Comparison of ENCODE assay signal across 9 cellular contexts in the genomic region with DNA sequence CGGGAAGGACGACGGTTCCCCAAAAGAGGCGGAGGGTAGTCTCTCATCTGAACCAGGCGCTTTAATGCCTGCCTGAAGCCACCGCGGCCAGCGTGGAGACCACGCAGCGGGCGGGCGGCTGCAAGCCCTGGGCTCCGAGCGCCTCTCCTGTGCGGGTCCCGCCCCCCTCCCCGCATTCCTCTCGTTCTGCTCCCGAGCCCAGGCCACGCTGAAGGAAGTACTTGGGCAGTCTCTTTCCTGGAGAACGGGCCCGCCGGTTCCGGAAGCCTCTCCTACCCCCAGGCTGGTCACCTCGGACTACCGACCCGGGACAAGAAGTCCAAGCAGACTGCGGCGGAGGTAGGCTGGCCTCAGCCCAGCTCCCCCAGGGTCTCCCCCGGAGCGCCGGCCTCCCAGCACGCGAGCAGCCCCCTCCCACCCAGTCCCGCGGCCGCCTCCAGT. TPM values are rescaled to one million over a fixed set of nuclear protein-coding genes. Genes with fewer than 3 reads are reported as not detected.
A peak's percentile ranks its signal among the peaks of the same experiment; 100 is the strongest.
DNase-seq lines count a peak whose midpoint lies in the region; ATAC-seq, FAIRE-seq and TF ChIP-seq lines count a peak whose summit lies in the region.
"Had no signal": no experiment of that assay in that cellular context is flagged by ENCODE, and none has a peak within 500 bp of the region (broad histone marks: within the 10 kb centered on the region; RNA-seq: fewer than 3 reads in every experiment).

No MANE protein-coding gene starts in this region.

- CTCF ChIA-PET in activated CD8-positive, alpha-beta memory T cell treated with anti-CD3 and anti-CD28 coated beads, Interleukin-2, amount 10 ng/mL, durations not matched to agents 7 days and 5 days (lab: Charles Lee) = no interaction called here
- CTCF ChIA-PET in Panc1 (lab: Charles Lee) = interaction anchor here (0.7 kb wide), 1 partner anchor 90 kb away, joined by 3 read pairs; no protein-coding TSS in a partner anchor
- CTCF ChIA-PET in HepG2 (lab: Yijun Ruan, JAX; ENCODE audit: low intra/inter-chr PET ratio, low total read pairs) = no interaction called here

- no peaks in the 10 kb centered on the region for H3K79me2 ChIP-seq in HepG2 (ENCODE audit: insufficient read depth, low read length)

- in situ Hi-C loops in Panc1 (cut with HindIII; ENCODE audit: low pct_unique_long_range_greater_than_20kb, low sequenced_read_pairs) = no loop called here
- in situ Hi-C loops in HepG2 (cut with HindIII; ENCODE audit: extremely low pct_ligation_motif_present, low pct_unique_long_range_greater_than_20kb) = no loop called here

- H3K4me2 ChIP-seq in HepG2 (ENCODE audit: low read depth, low read length) = peak overlapping the region; percentile 74

- H3K27me3 ChIP-seq in Panc1 (ENCODE audit: control insufficient read depth, insufficient read depth, low read length) = no peaks in the 10 kb centered on the region
- no peaks in the 10 kb centered on the region for H3K27me3 ChIP-seq in HepG2 (ENCODE audit: control insufficient read depth in 1 of 2, insufficient read depth in 2 of 2, low read length in 2 of 2)
- H3K27me3 ChIP-seq in suprapubic skin = no peaks in the 10 kb centered on the region

- H3K27ac Mint-ChIP-seq in activated CD8-positive, alpha-beta memory T cell treated with anti-CD3 and anti-CD28 coated beads, Interleukin-2, amount 10 ng/mL, durations not matched to agents 7 days and 5 days = no peak overlapping the region
- peak overlapping the region; percentile 52; the same call in 1 of the 2 replicates for H3K27ac Mint-ChIP-seq in HFFc6

- H4K20me1 ChIP-seq in HepG2 (ENCODE audit: insufficient read depth, low read length) = no peaks in the 10 kb centered on the region

- H2AFZ ChIP-seq in HepG2 (ENCODE audit: low read length) = no peak overlapping the region

- peak; percentile 22 for ATAC-seq in activated CD8-positive, alpha-beta memory T cell treated with anti-CD3 and anti-CD28 coated beads, Interleukin-2, amount 10 ng/mL, durations not matched to agents 7 days and 5 days
- peak; percentile 73 for ATAC-seq in Panc1
- ATAC-seq in HepG2 = peak; percentile 78

- H3K4me1 ChIP-seq in Panc1 (ENCODE audit: control insufficient read depth, insufficient read depth, low read length) = peaks cover 11% of the 10 kb centered on the region
- H3K4me1 ChIP-seq in HepG2 (ENCODE audit: insufficient read depth, low read length) = peaks cover 21% of the 10 kb centered on the region
- H3K4me1 ChIP-seq in suprapubic skin = peaks cover 9% of the 10 kb centered on the region

- peaks cover 66% of the 10 kb centered on the region for H3K27me3 Mint-ChIP-seq in activated CD8-positive, alpha-beta memory T cell treated with anti-CD3 and anti-CD28 coated beads, Interleukin-2, amount 10 ng/mL, durations not matched to agents 7 days and 5 days
- no peaks in the 10 kb centered on the region for H3K27me3 Mint-ChIP-seq in HFFc6 (ENCODE audit: insufficient read depth)

- no peak for TF ChIP-seq RAD21 in HepG2 (CRISPR knock-in tag; IDR thresholded peaks at IDR 0.05)

- POLR2A ChIA-PET in Panc1 (lab: Charles Lee) (no interaction called here), HepG2 (lab: Yijun Ruan, JAX) (interaction anchor here (1.7 kb wide), 1 partner anchor 188 kb away, joined by 5 read pairs; no protein-coding TSS in a partner anchor)

- no peaks in the 10 kb centered on the region; the same call in 1 of the 2 replicates for H3K36me3 ChIP-seq in Panc1 (ENCODE audit: control insufficient read depth, insufficient read depth, low read length)
- no peaks in the 10 kb centered on the region for H3K36me3 ChIP-seq in HepG2 (replicated peaks in 1 of 2; ENCODE audit: control insufficient read depth in 1 of 2, insufficient read depth in 2 of 2, low read length in 2 of 2)
- H3K36me3 ChIP-seq in suprapubic skin = no peaks in the 10 kb centered on the region

- DNase-seq in activated CD8-positive, alpha-beta memory T cell treated with anti-CD3 and anti-CD28 coated beads, Interleukin-2, amount 10 ng/mL, durations not matched to agents 7 days and 5 days = no peak
- DNase-seq in activated CD8-positive, alpha-beta memory T cell treated with anti-CD3 and anti-CD28 coated beads for 24 hours = no peak
- peak; percentile 18 for DNase-seq in HFFc6
- no peak for DNase-seq in Panc1 (ENCODE audit: low read depth, low spot score)
- DNase-seq in ecto neural progenitor cell (ENCODE audit: low spot score) = peak; percentile 79
- DNase-seq in HepG2 (ENCODE audit: low spot score) = peak; percentile 22
- DNase-seq in suprapubic skin (ENCODE audit: low spot score in 2 of 2) = peak; percentile 78 to 84
- DNase-seq in DMS79 (lab: John Stamatoyannopoulos, UW) = no peak

- no peak for TF ChIP-seq CTCF in HFFc6 (IDR thresholded peaks at IDR 0.05)
- TF ChIP-seq CTCF in Panc1 (IDR thresholded peaks at IDR 0.05) = peak; percentile 0; the same call in 1 of the 2 replicates
- 0 out of 2 replicates have a peak, but pooled peaks have one; percentile 21 for TF ChIP-seq CTCF in HepG2 (CRISPR knock-in tag; IDR thresholded peaks at IDR 0.05)
- TF ChIP-seq CTCF in suprapubic skin (IDR thresholded peaks at IDR 0.05) = no peak

- H3K36me3 Mint-ChIP-seq in activated CD8-positive, alpha-beta memory T cell treated with anti-CD3 and anti-CD28 coated beads, Interleukin-2, amount 10 ng/mL, durations not matched to agents 7 days and 5 days = no peaks in the 10 kb centered on the region
- no peaks in the 10 kb centered on the region for H3K36me3 Mint-ChIP-seq in HFFc6 (ENCODE audit: low read depth)

- no peaks in the 10 kb centered on the region for H3K9me3 Mint-ChIP-seq in activated CD8-positive, alpha-beta memory T cell treated with anti-CD3 and anti-CD28 coated beads, Interleukin-2, amount 10 ng/mL, durations not matched to agents 7 days and 5 days (ENCODE audit: low read depth)
- H3K9me3 Mint-ChIP-seq in HFFc6 = no peaks in the 10 kb centered on the region

- peak overlapping the region; percentile 31; the same call in 1 of the 2 replicates for H3K9ac ChIP-seq in HepG2 (ENCODE audit: insufficient read depth, low read depth, low read length)

- no peak for FAIRE-seq in HepG2 (lab: Jason Lieb, UNC)
- FAIRE-seq: islet of Langerhans had no signal

- H3K9me3 ChIP-seq in Panc1 (ENCODE audit: control insufficient read depth, insufficient read depth, low read depth, low read length) = no peaks in the 10 kb centered on the region
- no peaks in the 10 kb centered on the region for H3K9me3 ChIP-seq in HepG2 (ENCODE audit: low read length)
- H3K9me3 ChIP-seq in suprapubic skin = no peaks in the 10 kb centered on the region

- BruUV-seq in Panc1 (replicated peaks; lab: Mats Ljungman, UMichigan) (no TSS peak), HepG2 (replicated peaks; lab: Mats Ljungman, UMichigan) (no TSS peak)

- H3K4me3 Mint-ChIP-seq in activated CD8-positive, alpha-beta memory T cell treated with anti-CD3 and anti-CD28 coated beads, Interleukin-2, amount 10 ng/mL, durations not matched to agents 7 days and 5 days = peak overlapping the region; percentile 53
- peak overlapping the region; percentile 88 for H3K4me3 Mint-ChIP-seq in HFFc6

- peak overlapping the region; percentile 95 for H3K27ac ChIP-seq in Panc1 (ENCODE audit: low read length)
- no peak overlapping the region for H3K27ac ChIP-seq in HepG2 (ENCODE audit: extremely low read length, insufficient read depth, low read length)
- H3K27ac ChIP-seq in suprapubic skin = peak overlapping the region; percentile 83

- H3K4me3 ChIP-seq in Panc1 (ENCODE audit: low read depth in 2 of 2, low read length in 2 of 2) (peak overlapping the region; percentile 80 to 81), HepG2 (replicated peaks in 1 of 3; ENCODE audit: insufficient read depth in 1 of 3, low read depth in 2 of 3, low read length in 3 of 3) (peak overlapping the region; percentile 69 to 77 (median 73)), suprapubic skin (peak overlapping the region; percentile 72)

- no peak for TF ChIP-seq POLR2A in HepG2 (IDR thresholded peaks at IDR 0.05; ENCODE audit: insufficient read depth in 1 of 2, low read depth in 2 of 2, low read length in 2 of 2)
- TF ChIP-seq POLR2A in suprapubic skin (IDR thresholded peaks at IDR 0.05) = no peak

- no peak for TF ChIP-seq EP300 in HepG2 (IDR thresholded peaks at IDR 0.05; ENCODE audit: low read depth in 2 of 2, low read length in 2 of 2)
- TF ChIP-seq EP300 in HepG2 (CRISPR knock-in tag; IDR thresholded peaks at IDR 0.05; ENCODE audit: borderline replicate concordance) = no peak
- no peak for TF ChIP-seq EP300 in suprapubic skin (IDR thresholded peaks at IDR 0.05)

- 0% methylated on average over 5 of the region's 37 CpGs for WGBS in HepG2 (ENCODE audit: low lambda C conversion rate)
- 0% methylated on average over 6 of the region's 37 CpGs for WGBS in suprapubic skin

- intact Hi-C loops in Panc1 (cut with micrococcal nuclease; ENCODE audit: unreplicated experiment) (loop anchor here (2.0 to 10.0 kb wide), 2 partner anchors 55 to 309 kb away; no protein-coding TSS in a partner anchor), HepG2 (cut with micrococcal nuclease; ENCODE audit: unreplicated experiment) (loop anchor here (2.0 to 5.0 kb wide), 3 partner anchors 189 to 519 kb away; partner anchors contain the start of genes SNX2 and SNX24)

- peaks cover 11% of the 10 kb centered on the region for H3K4me1 Mint-ChIP-seq in activated CD8-positive, alpha-beta memory T cell treated with anti-CD3 and anti-CD28 coated beads, Interleukin-2, amount 10 ng/mL, durations not matched to agents 7 days and 5 days
- peaks cover 30% of the 10 kb centered on the region for H3K4me1 Mint-ChIP-seq in HFFc6 (ENCODE audit: low read depth)

RNA-seq across cellular contexts. Expression of gene PPIC, which starts 0.6 kb away (rescaled TPM):
- not detected for total RNA-seq in activated CD8-positive, alpha-beta memory T cell treated with anti-CD3 and anti-CD28 coated beads, Interleukin-2, amount 10 ng/mL, durations not matched to agents 7 days and 5 days
- 10 to 100 TPM; 44.0 to 70.2 (median 49.7) TPM for total RNA-seq in HFFc6 (2021; fragmentation: NEBNext Ultra II Directional; extraction: Animal tissue kit (Norgen Biotek cat#: 25700))
- 45.8 TPM for total RNA-seq in Panc1 (2021; ENCODE audit: unreplicated experiment)
- polyA plus RNA-seq in Panc1 (2012; ENCODE audit: insufficient read length) = 48.4 TPM
- 9.9 and 17.2 TPM in 2 replicates for total RNA-seq in HepG2 (2016; rRNA removed; fragmentation: Illumina TruSeq; extraction: Trizol)
- total RNA-seq in HepG2 (2016; cell fraction: cytosol; rRNA removed; fragmentation: Illumina TruSeq; extraction: Trizol; ENCODE audit: low read depth) = 3.5 and 5.4 TPM in 2 replicates
- total RNA-seq in HepG2 (2016; cell fraction: insoluble cytoplasmic fraction; rRNA removed; fragmentation: Illumina TruSeq; extraction: Trizol) = 11.5 and 18.9 TPM in 2 replicates
- total RNA-seq in HepG2 (2016; cell fraction: membrane; rRNA removed; fragmentation: Illumina TruSeq; extraction: Trizol) = 6.8 and 8.3 TPM in 2 replicates
- total RNA-seq in HepG2 (2016; cell fraction: nucleus; rRNA removed; fragmentation: Illumina TruSeq; extraction: Trizol) = 17.3 and 18.0 TPM in 2 replicates
- polyA plus RNA-seq in HepG2 (2011; rRNA removed) = 5.1 and 6.2 TPM in 2 replicates
- 5.1 and 6.5 TPM in 2 replicates for polyA plus RNA-seq in HepG2 (2011; cell fraction: cytosol; rRNA removed)
- polyA plus RNA-seq in HepG2 (2011; cell fraction: nucleus; rRNA removed) = 3.0 and 3.7 TPM in 2 replicates
- polyA plus RNA-seq in HepG2 (2012) = 2.9 and 6.8 TPM in 2 replicates
- 5.5 and 6.1 TPM in 2 replicates for polyA plus RNA-seq in HepG2 (2016; cell fraction: cytosol; fragmentation: Illumina TruSeq; extraction: Trizol; ENCODE audit: low read depth)
- polyA plus RNA-seq in HepG2 (2016; cell fraction: insoluble cytoplasmic fraction; fragmentation: Illumina TruSeq; extraction: Trizol; ENCODE audit: low read depth) = 15.8 and 17.1 TPM in 2 replicates
- polyA plus RNA-seq in HepG2 (2016; cell fraction: membrane; fragmentation: Illumina TruSeq; extraction: Trizol; ENCODE audit: low read depth) = 8.5 and 8.7 TPM in 2 replicates
- 38.3 and 40.5 TPM in 2 replicates for polyA plus RNA-seq in HepG2 (2016; cell fraction: nucleus; fragmentation: Illumina TruSeq; extraction: Trizol; ENCODE audit: insufficient read depth, low read depth)
- polyA minus RNA-seq in HepG2 (2011; rRNA and poly(A)+ RNA removed; ENCODE audit: low replicate concordance) = 10.9 and 34.0 TPM in 2 replicates
- polyA minus RNA-seq in HepG2 (2011; cell fraction: cytosol; rRNA and poly(A)+ RNA removed) = 3.0 and 3.1 TPM in 2 replicates
- 3.3 and 4.0 TPM in 2 replicates for polyA minus RNA-seq in HepG2 (2011; cell fraction: nucleus; rRNA and poly(A)+ RNA removed)
- total RNA-seq in suprapubic skin = 10 to 100 TPM in 2 of 4 donors, 1 to 10 TPM in 2; 8.9 to 25.3 (median 10.9) TPM

RNA-seq across cellular contexts. Expression of gene PRDM6, which starts 53.1 kb away (rescaled TPM):
- not detected for total RNA-seq in activated CD8-positive, alpha-beta memory T cell treated with anti-CD3 and anti-CD28 coated beads, Interleukin-2, amount 10 ng/mL, durations not matched to agents 7 days and 5 days
- total RNA-seq in HFFc6 (2021; fragmentation: NEBNext Ultra II Directional; extraction: Animal tissue kit (Norgen Biotek cat#: 25700)) = under 1 TPM; 0.10 to 0.85 (median 0.28) TPM
- total RNA-seq in Panc1 (2021; ENCODE audit: unreplicated experiment) (0.72 TPM), HepG2 (2016; rRNA removed; fragmentation: Illumina TruSeq; extraction: Trizol) (0.02 and 0.10 TPM in 2 replicates), suprapubic skin (under 1 TPM; 0.08 to 0.64 (median 0.33) TPM)
- 0.63 TPM for polyA plus RNA-seq in Panc1 (2012; ENCODE audit: insufficient read length)
- 0.09 TPM in 1 of 2 replicates, not detected in the other for total RNA-seq in HepG2 (2016; cell fraction: cytosol; rRNA removed; fragmentation: Illumina TruSeq; extraction: Trizol; ENCODE audit: low read depth)
- 0.19 and 0.26 TPM in 2 replicates for total RNA-seq in HepG2 (2016; cell fraction: insoluble cytoplasmic fraction; rRNA removed; fragmentation: Illumina TruSeq; extraction: Trizol)
- total RNA-seq in HepG2 (2016; cell fraction: membrane; rRNA removed; fragmentation: Illumina TruSeq; extraction: Trizol) = 0.12 TPM in 1 of 2 replicates, not detected in the other
- 0.13 and 0.19 TPM in 2 replicates for total RNA-seq in HepG2 (2016; cell fraction: nucleus; rRNA removed; fragmentation: Illumina TruSeq; extraction: Trizol)
- 0.30 and 0.74 TPM in 2 replicates for polyA plus RNA-seq in HepG2 (2011; rRNA removed)
- 0.09 and 0.17 TPM in 2 replicates for polyA plus RNA-seq in HepG2 (2011; cell fraction: cytosol; rRNA removed)
- 1.6 and 2.0 TPM in 2 replicates for polyA plus RNA-seq in HepG2 (2011; cell fraction: nucleus; rRNA removed)
- 0.38 and 0.61 TPM in 2 replicates for polyA plus RNA-seq in HepG2 (2012)
- not detected in 2 replicates for polyA plus RNA-seq in HepG2 (2016; cell fraction: cytosol; fragmentation: Illumina TruSeq; extraction: Trizol; ENCODE audit: low read depth)
- 0.13 TPM in 1 of 2 replicates, not detected in the other for polyA plus RNA-seq in HepG2 (2016; cell fraction: insoluble cytoplasmic fraction; fragmentation: Illumina TruSeq; extraction: Trizol; ENCODE audit: low read depth)
- polyA plus RNA-seq in HepG2 (2016; cell fraction: membrane; fragmentation: Illumina TruSeq; extraction: Trizol; ENCODE audit: low read depth) = not detected in 2 replicates
- 0.29 and 1.7 TPM in 2 replicates for polyA plus RNA-seq in HepG2 (2016; cell fraction: nucleus; fragmentation: Illumina TruSeq; extraction: Trizol; ENCODE audit: insufficient read depth, low read depth)
- 0.08 and 0.47 TPM in 2 replicates for polyA minus RNA-seq in HepG2 (2011; rRNA and poly(A)+ RNA removed; ENCODE audit: low replicate concordance)
- polyA minus RNA-seq in HepG2 (2011; cell fraction: cytosol; rRNA and poly(A)+ RNA removed) = not detected in 2 replicates
- 0.37 and 0.39 TPM in 2 replicates for polyA minus RNA-seq in HepG2 (2011; cell fraction: nucleus; rRNA and poly(A)+ RNA removed)

Comparison
In these comparisons a context has a peak if more than half of its experiments do, and no peak if none do; other contexts are left out.
1. ATAC-seq: peak in every context shown above with its lines; median percentile 78 in HepG2; 73 in Panc1; 22 in activated CD8-positive, alpha-beta memory T cell treated with anti-CD3 and anti-CD28 coated beads, Interleukin-2, amount 10 ng/mL, durations not matched to agents 7 days and 5 days.
2. DNase-seq: peak in HFFc6 (single experiment), ecto neural progenitor cell (single experiment), HepG2 (single experiment) and suprapubic skin (2 of 2); none in activated CD8-positive, alpha-beta memory T cell treated with anti-CD3 and anti-CD28 coated beads, Interleukin-2, amount 10 ng/mL, durations not matched to agents 7 days and 5 days (single experiment), activated CD8-positive, alpha-beta memory T cell treated with anti-CD3 and anti-CD28 coated beads for 24 hours (single experiment), Panc1 (single experiment) and DMS79 (single experiment).
3. CTCF ChIP-seq: peak in Panc1 (single experiment) and HepG2 (single experiment); none in HFFc6 (single experiment) and suprapubic skin (0 of 2).
4. RNA of gene PPIC, which starts 0.6 kb away (total RNA-seq): 44.0 to 70.2 TPM in HFFc6, 45.8 TPM in Panc1 (single experiment), 3.5 to 18.9 TPM in HepG2 and 8.9 to 25.3 TPM in suprapubic skin; not detected in activated CD8-positive, alpha-beta memory T cell treated with anti-CD3 and anti-CD28 coated beads, Interleukin-2, amount 10 ng/mL, durations not matched to agents 7 days and 5 days; every median in the first group is over 4 times any median in the second.
5. Peak in every context shown above with its lines, with median percentiles within 50 percentile points of each other: H3K4me3 ChIP-seq.